1 cellular context compared by ENCODE assay signal in genomic region chr14:50003213-50004021, GRCh38.
TF ChIP-seq lines count a peak whose summit lies in the region.

No MANE protein-coding gene starts in this region.

TF ChIP-seq in H1, 55 proteins besides CTCF, POLR2A, EP300 and RAD21 (continued from another document):
- TF ChIP-seq EGR1 (IDR thresholded peaks at IDR 0.05; ENCODE audit: borderline replicate concordance, low read depth, low read length) (peak; percentile 54; the same call in 1 of the 2 replicates), BRCA1 (IDR thresholded peaks at IDR 0.05; ENCODE audit: low read depth, low read length) (no peak), SP1 (IDR thresholded peaks at IDR 0.05; ENCODE audit: low read depth, low read length) (no peak), GABPA (IDR thresholded peaks at IDR 0.05; ENCODE audit: borderline replicate concordance, insufficient read depth, low read length) (no peak), RFX5 (IDR thresholded peaks at IDR 0.05; ENCODE audit: borderline replicate concordance, low read depth, low read length) (no peak), CREB1 (IDR thresholded peaks at IDR 0.05) (no peak), POU5F1 (IDR thresholded peaks at IDR 0.05; ENCODE audit: low read depth, low read length) (no peak), CEBPB (IDR thresholded peaks at IDR 0.05; ENCODE audit: low read depth, low read length) (no peak), BCL11A (IDR thresholded peaks at IDR 0.05; ENCODE audit: low read depth in 2 of 2, low read length in 2 of 2) (no peak), TCF12 (IDR thresholded peaks at IDR 0.05; ENCODE audit: low read depth, low read length) (no peak), KDM4A (IDR thresholded peaks at IDR 0.05; ENCODE audit: low read depth, low read length, severe bottlenecking) (peak; percentile 76), ASH2L (IDR thresholded peaks at IDR 0.05; ENCODE audit: low read length) (peak; percentile 76), KDM1A (IDR thresholded peaks at IDR 0.05; ENCODE audit: borderline replicate concordance, low read length) (no peak), NANOG (IDR thresholded peaks at IDR 0.05; ENCODE audit: insufficient read depth, low read depth, low read length, poor library complexity, severe bottlenecking) (no peak), PHF8 (conservative IDR thresholded peaks at IDR 0.05; ENCODE audit: low read depth, low read length) (no peak), SIN3A (conservative IDR thresholded peaks at IDR 0.05 in 1 of 2, IDR thresholded peaks at IDR 0.05 in 1 of 2; ENCODE audit: low read depth in 1 of 2, low read length in 2 of 2) (no peak), CHD2 (IDR thresholded peaks at IDR 0.05; ENCODE audit: low read length) (no peak), CTBP2 (IDR thresholded peaks at IDR 0.05; ENCODE audit: borderline replicate concordance, insufficient read depth, insufficient read length, low read length) (no peak), SUZ12 (IDR thresholded peaks at IDR 0.05; ENCODE audit: low read length) (peak; percentile 59; the same call in 1 of the 2 replicates), ATF3 (IDR thresholded peaks at IDR 0.05; ENCODE audit: insufficient read depth, low read depth, low read length) (no peak), TEAD4 (IDR thresholded peaks at IDR 0.05; ENCODE audit: low read depth, low read length) (no peak), EZH2 (IDR thresholded peaks at IDR 0.05; ENCODE audit: low read depth, low read length, severe bottlenecking) (peak; percentile 31)
- TF ChIP-seq, protein P1, sequence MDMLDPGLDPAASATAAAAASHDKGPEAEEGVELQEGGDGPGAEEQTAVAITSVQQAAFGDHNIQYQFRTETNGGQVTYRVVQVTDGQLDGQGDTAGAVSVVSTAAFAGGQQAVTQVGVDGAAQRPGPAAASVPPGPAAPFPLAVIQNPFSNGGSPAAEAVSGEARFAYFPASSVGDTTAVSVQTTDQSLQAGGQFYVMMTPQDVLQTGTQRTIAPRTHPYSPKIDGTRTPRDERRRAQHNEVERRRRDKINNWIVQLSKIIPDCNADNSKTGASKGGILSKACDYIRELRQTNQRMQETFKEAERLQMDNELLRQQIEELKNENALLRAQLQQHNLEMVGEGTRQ (IDR thresholded peaks at IDR 0.05; ENCODE audit: low read length): no peak
- TF ChIP-seq, protein P2, sequence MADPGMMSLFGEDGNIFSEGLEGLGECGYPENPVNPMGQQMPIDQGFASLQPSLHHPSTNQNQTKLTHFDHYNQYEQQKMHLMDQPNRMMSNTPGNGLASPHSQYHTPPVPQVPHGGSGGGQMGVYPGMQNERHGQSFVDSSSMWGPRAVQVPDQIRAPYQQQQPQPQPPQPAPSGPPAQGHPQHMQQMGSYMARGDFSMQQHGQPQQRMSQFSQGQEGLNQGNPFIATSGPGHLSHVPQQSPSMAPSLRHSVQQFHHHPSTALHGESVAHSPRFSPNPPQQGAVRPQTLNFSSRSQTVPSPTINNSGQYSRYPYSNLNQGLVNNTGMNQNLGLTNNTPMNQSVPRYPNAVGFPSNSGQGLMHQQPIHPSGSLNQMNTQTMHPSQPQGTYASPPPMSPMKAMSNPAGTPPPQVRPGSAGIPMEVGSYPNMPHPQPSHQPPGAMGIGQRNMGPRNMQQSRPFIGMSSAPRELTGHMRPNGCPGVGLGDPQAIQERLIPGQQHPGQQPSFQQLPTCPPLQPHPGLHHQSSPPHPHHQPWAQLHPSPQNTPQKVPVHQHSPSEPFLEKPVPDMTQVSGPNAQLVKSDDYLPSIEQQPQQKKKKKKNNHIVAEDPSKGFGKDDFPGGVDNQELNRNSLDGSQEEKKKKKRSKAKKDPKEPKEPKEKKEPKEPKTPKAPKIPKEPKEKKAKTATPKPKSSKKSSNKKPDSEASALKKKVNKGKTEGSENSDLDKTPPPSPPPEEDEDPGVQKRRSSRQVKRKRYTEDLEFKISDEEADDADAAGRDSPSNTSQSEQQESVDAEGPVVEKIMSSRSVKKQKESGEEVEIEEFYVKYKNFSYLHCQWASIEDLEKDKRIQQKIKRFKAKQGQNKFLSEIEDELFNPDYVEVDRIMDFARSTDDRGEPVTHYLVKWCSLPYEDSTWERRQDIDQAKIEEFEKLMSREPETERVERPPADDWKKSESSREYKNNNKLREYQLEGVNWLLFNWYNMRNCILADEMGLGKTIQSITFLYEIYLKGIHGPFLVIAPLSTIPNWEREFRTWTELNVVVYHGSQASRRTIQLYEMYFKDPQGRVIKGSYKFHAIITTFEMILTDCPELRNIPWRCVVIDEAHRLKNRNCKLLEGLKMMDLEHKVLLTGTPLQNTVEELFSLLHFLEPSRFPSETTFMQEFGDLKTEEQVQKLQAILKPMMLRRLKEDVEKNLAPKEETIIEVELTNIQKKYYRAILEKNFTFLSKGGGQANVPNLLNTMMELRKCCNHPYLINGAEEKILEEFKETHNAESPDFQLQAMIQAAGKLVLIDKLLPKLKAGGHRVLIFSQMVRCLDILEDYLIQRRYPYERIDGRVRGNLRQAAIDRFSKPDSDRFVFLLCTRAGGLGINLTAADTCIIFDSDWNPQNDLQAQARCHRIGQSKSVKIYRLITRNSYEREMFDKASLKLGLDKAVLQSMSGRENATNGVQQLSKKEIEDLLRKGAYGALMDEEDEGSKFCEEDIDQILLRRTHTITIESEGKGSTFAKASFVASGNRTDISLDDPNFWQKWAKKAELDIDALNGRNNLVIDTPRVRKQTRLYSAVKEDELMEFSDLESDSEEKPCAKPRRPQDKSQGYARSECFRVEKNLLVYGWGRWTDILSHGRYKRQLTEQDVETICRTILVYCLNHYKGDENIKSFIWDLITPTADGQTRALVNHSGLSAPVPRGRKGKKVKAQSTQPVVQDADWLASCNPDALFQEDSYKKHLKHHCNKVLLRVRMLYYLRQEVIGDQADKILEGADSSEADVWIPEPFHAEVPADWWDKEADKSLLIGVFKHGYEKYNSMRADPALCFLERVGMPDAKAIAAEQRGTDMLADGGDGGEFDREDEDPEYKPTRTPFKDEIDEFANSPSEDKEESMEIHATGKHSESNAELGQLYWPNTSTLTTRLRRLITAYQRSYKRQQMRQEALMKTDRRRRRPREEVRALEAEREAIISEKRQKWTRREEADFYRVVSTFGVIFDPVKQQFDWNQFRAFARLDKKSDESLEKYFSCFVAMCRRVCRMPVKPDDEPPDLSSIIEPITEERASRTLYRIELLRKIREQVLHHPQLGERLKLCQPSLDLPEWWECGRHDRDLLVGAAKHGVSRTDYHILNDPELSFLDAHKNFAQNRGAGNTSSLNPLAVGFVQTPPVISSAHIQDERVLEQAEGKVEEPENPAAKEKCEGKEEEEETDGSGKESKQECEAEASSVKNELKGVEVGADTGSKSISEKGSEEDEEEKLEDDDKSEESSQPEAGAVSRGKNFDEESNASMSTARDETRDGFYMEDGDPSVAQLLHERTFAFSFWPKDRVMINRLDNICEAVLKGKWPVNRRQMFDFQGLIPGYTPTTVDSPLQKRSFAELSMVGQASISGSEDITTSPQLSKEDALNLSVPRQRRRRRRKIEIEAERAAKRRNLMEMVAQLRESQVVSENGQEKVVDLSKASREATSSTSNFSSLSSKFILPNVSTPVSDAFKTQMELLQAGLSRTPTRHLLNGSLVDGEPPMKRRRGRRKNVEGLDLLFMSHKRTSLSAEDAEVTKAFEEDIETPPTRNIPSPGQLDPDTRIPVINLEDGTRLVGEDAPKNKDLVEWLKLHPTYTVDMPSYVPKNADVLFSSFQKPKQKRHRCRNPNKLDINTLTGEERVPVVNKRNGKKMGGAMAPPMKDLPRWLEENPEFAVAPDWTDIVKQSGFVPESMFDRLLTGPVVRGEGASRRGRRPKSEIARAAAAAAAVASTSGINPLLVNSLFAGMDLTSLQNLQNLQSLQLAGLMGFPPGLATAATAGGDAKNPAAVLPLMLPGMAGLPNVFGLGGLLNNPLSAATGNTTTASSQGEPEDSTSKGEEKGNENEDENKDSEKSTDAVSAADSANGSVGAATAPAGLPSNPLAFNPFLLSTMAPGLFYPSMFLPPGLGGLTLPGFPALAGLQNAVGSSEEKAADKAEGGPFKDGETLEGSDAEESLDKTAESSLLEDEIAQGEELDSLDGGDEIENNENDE (IDR thresholded peaks at IDR 0.05; ENCODE audit: insufficient replicate concordance, low read length): no peak
- TF ChIP-seq, protein P3, sequence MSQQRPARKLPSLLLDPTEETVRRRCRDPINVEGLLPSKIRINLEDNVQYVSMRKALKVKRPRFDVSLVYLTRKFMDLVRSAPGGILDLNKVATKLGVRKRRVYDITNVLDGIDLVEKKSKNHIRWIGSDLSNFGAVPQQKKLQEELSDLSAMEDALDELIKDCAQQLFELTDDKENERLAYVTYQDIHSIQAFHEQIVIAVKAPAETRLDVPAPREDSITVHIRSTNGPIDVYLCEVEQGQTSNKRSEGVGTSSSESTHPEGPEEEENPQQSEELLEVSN (IDR thresholded peaks at IDR 0.05): peak; percentile 27; the same call in 1 of the 2 replicates
